ENCODE assay signal across 12 cellular contexts in genomic region chr2:232979871-232980461, GRCh38. TPM values are rescaled to one million over a fixed set of nuclear protein-coding genes. Genes with fewer than 3 reads are reported as not detected.
DNase-seq lines count a peak whose midpoint lies in the region; ATAC-seq and TF ChIP-seq lines count a peak whose summit lies in the region.
"Had no signal": no experiment of that assay in that cellular context is flagged by ENCODE, and none has a peak within 500 bp of the region (broad histone marks: within the 10 kb centered on the region; RNA-seq: fewer than 3 reads in every experiment).

No MANE protein-coding gene starts in this region.

- TF ChIP-seq POLR2A in testis (IDR thresholded peaks at IDR 0.05) (no peak), gastrocnemius medialis (IDR thresholded peaks at IDR 0.05) (no peak)

- 58 to 67% methylated on average over 7 of the region's 7 CpGs for WGBS in testis, 2 donors

- H3K27me3 Mint-ChIP-seq in stimulated activated naive B cell treated with anti-CD40 and anti-IgM and Interleukin-4, amounts not matched to agents 10 μg/mL and 1 μg/mL and 100 μg/mL, for 72 hours: peaks cover 40 to 46% of the 10 kb centered on the region in 2 donors

- H3K9me3 ChIP-seq in testis (no peaks in the 10 kb centered on the region), gastrocnemius medialis (no peaks in the 10 kb centered on the region)
- H3K9me3 ChIP-seq: breast epithelium had no signal

- intact Hi-C loops in testis (cut with DNase I; ENCODE audit: low total_unique reads) (no loop called here), gastrocnemius medialis (cut with DNase I; ENCODE audit: low total_unique reads) (no loop called here)

- H3K36me3 Mint-ChIP-seq in stimulated activated naive B cell treated with anti-CD40 and anti-IgM and Interleukin-4, amounts not matched to agents 10 μg/mL and 1 μg/mL and 100 μg/mL, for 72 hours: no peaks in the 10 kb centered on the region

- no peak overlapping the region for H3K27ac Mint-ChIP-seq in stimulated activated naive B cell treated with anti-CD40 and anti-IgM and Interleukin-4, amounts not matched to agents 10 μg/mL and 1 μg/mL and 100 μg/mL, for 72 hours

- H3K27ac ChIP-seq in foreskin keratinocyte (no peak overlapping the region), testis (no peak overlapping the region), gastrocnemius medialis (no peak overlapping the region)

- H3K27me3 ChIP-seq in foreskin keratinocyte (peaks cover 3% of the 10 kb centered on the region), testis (no peaks in the 10 kb centered on the region), gastrocnemius medialis (peaks cover 0 to 2% (median 0%) of the 10 kb centered on the region in 3 donors)
- H3K27me3 ChIP-seq: breast epithelium had no signal

- H3K4me3 Mint-ChIP-seq in stimulated activated naive B cell treated with anti-CD40 and anti-IgM and Interleukin-4, amounts not matched to agents 10 μg/mL and 1 μg/mL and 100 μg/mL, for 72 hours: no peak overlapping the region

- TF ChIP-seq CTCF in foreskin keratinocyte (conservative IDR thresholded peaks at IDR 0.05) (peak; percentile 41), testis (IDR thresholded peaks at IDR 0.05) (no peak), gastrocnemius medialis (IDR thresholded peaks at IDR 0.05 in 4 of 5, conservative IDR thresholded peaks at IDR 0.05 in 1 of 5) (no peak)

- ATAC-seq in foreskin keratinocyte: peak; percentile 66
- no peak for ATAC-seq in gastrocnemius medialis
- ATAC-seq in stimulated activated naive B cell treated with anti-CD40 and anti-IgM and Interleukin-4, amounts not matched to agents 10 μg/mL and 1 μg/mL and 100 μg/mL, for 72 hours (replicated peaks): no peak

- H3K4me3 ChIP-seq in testis: no peak overlapping the region
- H3K4me3 ChIP-seq in gastrocnemius medialis: no peak overlapping the region
- H3K4me3 ChIP-seq: breast epithelium had no signal

- in situ Hi-C loops in gastrocnemius medialis (cut with MboI; ENCODE audit: low sequenced_read_pairs in 4 of 4): no loop called here

- H3K9me3 Mint-ChIP-seq in stimulated activated naive B cell treated with anti-CD40 and anti-IgM and Interleukin-4, amounts not matched to agents 10 μg/mL and 1 μg/mL and 100 μg/mL, for 72 hours: no peaks in the 10 kb centered on the region

- H3K4me1 Mint-ChIP-seq in stimulated activated naive B cell treated with anti-CD40 and anti-IgM and Interleukin-4, amounts not matched to agents 10 μg/mL and 1 μg/mL and 100 μg/mL, for 72 hours: peaks cover 18 to 27% of the 10 kb centered on the region in 2 donors

- no peaks in the 10 kb centered on the region for H3K36me3 ChIP-seq in testis (ENCODE audit: low read depth, missing control alignments)
- no peaks in the 10 kb centered on the region for H3K36me3 ChIP-seq in gastrocnemius medialis
- H3K36me3 ChIP-seq: breast epithelium had no signal

- DNase-seq in activated CD8-positive, alpha-beta memory T cell treated with anti-CD3 and anti-CD28 coated beads, Interleukin-2, amount 50 U/mL, for 48 hours: peak; percentile 38
- DNase-seq in activated CD8-positive, alpha-beta memory T cell treated with anti-CD3 and anti-CD28 coated beads, Interleukin-2, amount 50 U/mL, for 4 hours: no peak
- DNase-seq in SW480 (ENCODE audit: low spot score) (peak; percentile 92), foreskin keratinocyte (peak; percentile 11 to 29), testis (peak; percentile 46), cortex of kidney (lab: John Stamatoyannopoulos, UW) (no peak), gastrocnemius medialis (no peak)
- no peak for DNase-seq in stimulated activated naive B cell treated with anti-CD40 and anti-IgM and Interleukin-4, amounts not matched to agents 10 μg/mL and 1 μg/mL and 100 μg/mL, for 72 hours
- DNase-seq: KG1 had no signal

- H3K4me1 ChIP-seq in foreskin keratinocyte: peaks cover 12% of the 10 kb centered on the region
- H3K4me1 ChIP-seq in testis: peaks cover 6% of the 10 kb centered on the region
- no peaks in the 10 kb centered on the region for H3K4me1 ChIP-seq in gastrocnemius medialis

RNA-seq across cellular contexts. Expression of gene NGEF, which starts 33.1 kb away (rescaled TPM):
- total RNA-seq in foreskin keratinocyte: 0.11 TPM in 1 of 2 replicates, not detected in the other
- polyA plus RNA-seq in foreskin keratinocyte: 0.01 TPM in 1 of 2 replicates, not detected in the other
- total RNA-seq in testis: 10 to 100 TPM; 15.6 to 28.7 TPM
- 7.9 TPM for polyA plus RNA-seq in testis (ENCODE audit: insufficient read depth, low read depth, low replicate concordance)
- total RNA-seq in gastrocnemius medialis: 1 to 10 TPM in 1 of 4 donors, under 1 TPM in 2, not detected in 1; 0.66 to 1.5 (median 0.84) TPM
- total RNA-seq: T-helper 2 cell treated with Interferon-gamma antibody and Interleukin-4, amounts not matched to agents 100 ng/mL and 5 ng/mL, for 36 hours had no signal

RNA-seq across cellular contexts. Expression of gene NEU2, which starts 52.5 kb away (rescaled TPM):
- total RNA-seq in foreskin keratinocyte: not detected in 2 replicates
- not detected in 2 replicates for polyA plus RNA-seq in foreskin keratinocyte
- total RNA-seq in testis: not detected
- polyA plus RNA-seq in testis (ENCODE audit: insufficient read depth, low read depth, low replicate concordance): not detected
- not detected for total RNA-seq in gastrocnemius medialis
- total RNA-seq: breast epithelium; mononuclear cell; T-helper 2 cell treated with Interferon-gamma antibody and Interleukin-4, amounts not matched to agents 100 ng/mL and 5 ng/mL, for 36 hours had no signal

Comparison
In these comparisons a context has a peak if more than half of its experiments do, and no peak if none do; other contexts are left out.
1. DNase-seq: peak in activated CD8-positive, alpha-beta memory T cell treated with anti-CD3 and anti-CD28 coated beads, Interleukin-2, amount 50 U/mL, for 48 hours (single experiment), SW480 (single experiment), foreskin keratinocyte (2 of 2) and testis (single experiment); none in activated CD8-positive, alpha-beta memory T cell treated with anti-CD3 and anti-CD28 coated beads, Interleukin-2, amount 50 U/mL, for 4 hours (single experiment), cortex of kidney (single experiment), gastrocnemius medialis (0 of 2) and stimulated activated naive B cell treated with anti-CD40 and anti-IgM and Interleukin-4, amounts not matched to agents 10 μg/mL and 1 μg/mL and 100 μg/mL, for 72 hours (single experiment).
2. RNA of gene NGEF, which starts 33.1 kb away (total RNA-seq): 15.6 to 28.7 TPM in testis; 0.66 to 1.5 TPM in gastrocnemius medialis and 0.11 TPM in foreskin keratinocyte; every median in the first group is over 4 times any median in the second.